Comparison of ENCODE assay signal across 11 cellular contexts in the genomic region with DNA sequence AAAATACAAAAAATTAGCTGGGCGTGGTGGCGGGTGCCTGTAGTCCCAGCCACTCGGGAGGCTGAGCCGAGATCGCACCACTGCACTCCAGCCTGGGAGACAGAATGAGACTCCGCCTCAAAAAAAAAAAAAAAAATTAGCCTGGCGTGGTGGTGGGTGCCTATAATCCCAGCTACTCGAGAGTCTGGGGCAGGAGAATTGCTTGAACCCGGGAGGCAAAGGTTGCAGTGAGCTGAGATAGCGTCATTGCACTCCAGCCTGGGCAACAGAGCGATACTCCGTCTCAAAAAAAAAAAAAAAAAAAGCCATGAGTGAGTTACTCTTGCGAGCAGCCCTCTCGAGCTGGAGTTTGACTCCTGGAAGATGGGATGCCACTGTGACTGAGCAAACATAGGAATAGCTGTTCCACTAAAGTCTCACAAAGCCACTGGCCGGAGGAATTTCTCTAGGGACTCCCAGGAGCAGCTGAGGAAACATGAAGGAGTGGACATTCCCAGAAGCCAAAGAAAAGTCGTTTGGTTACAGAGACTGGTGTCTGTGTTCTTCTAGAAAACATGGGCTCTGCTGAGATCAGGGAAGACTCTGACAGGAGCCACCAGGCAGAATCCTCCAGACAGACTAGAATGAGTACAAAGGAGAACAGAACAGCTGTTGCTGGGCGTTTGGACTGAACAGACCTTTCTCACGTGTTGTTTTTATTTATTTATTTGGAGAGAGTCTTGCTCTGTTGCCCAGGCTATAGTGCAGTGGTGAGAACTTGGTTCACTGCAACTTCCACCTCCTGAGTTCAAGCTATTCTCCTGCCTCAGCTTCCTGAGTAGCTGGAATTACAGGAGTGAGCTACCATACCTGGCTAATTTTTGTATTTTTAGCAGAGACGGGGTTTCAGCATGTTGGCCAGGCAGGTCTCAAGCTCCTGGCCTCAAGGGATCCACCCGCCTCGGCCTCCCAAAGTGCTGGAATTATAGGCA. TPM values are rescaled to one million over a fixed set of nuclear protein-coding genes. Genes with fewer than 3 reads are reported as not detected.
DNase-seq lines count a peak whose midpoint lies in the region; ATAC-seq and TF ChIP-seq lines count a peak whose summit lies in the region.
"Had no signal": no experiment of that assay in that cellular context is flagged by ENCODE, and none has a peak within 500 bp of the region (broad histone marks: within the 10 kb centered on the region; RNA-seq: fewer than 3 reads in every experiment).

No MANE protein-coding gene starts in this region.

- no peaks in the 10 kb centered on the region for H3K27me3 Mint-ChIP-seq in activated T-cell treated with anti-CD3 and anti-CD28 coated beads, Interleukin-2, amount 50 U/mL, for 72 hours (ENCODE audit: low read depth)
- H3K27me3 Mint-ChIP-seq in activated T-cell treated with anti-CD3 and anti-CD28 coated beads, Interleukin-2, amount 50 U/mL, for 24 hours: no peaks in the 10 kb centered on the region

- TF ChIP-seq CTCF in heart right ventricle (IDR thresholded peaks at IDR 0.05) (no peak), neutrophil (IDR thresholded peaks at IDR 0.05) (no peak), upper lobe of right lung (IDR thresholded peaks at IDR 0.05) (no peak), omental fat pad (IDR thresholded peaks at IDR 0.05) (no peak)

- H3K27me3 ChIP-seq in heart right ventricle (no peaks in the 10 kb centered on the region), neutrophil (no peaks in the 10 kb centered on the region), upper lobe of right lung (no peaks in the 10 kb centered on the region)

- H3K36me3 Mint-ChIP-seq in activated T-cell treated with anti-CD3 and anti-CD28 coated beads, Interleukin-2, amount 50 U/mL, for 72 hours (ENCODE audit: insufficient read depth in 2 of 2): no peaks in the 10 kb centered on the region
- no peaks in the 10 kb centered on the region for H3K36me3 Mint-ChIP-seq in activated T-cell treated with anti-CD3 and anti-CD28 coated beads, Interleukin-2, amount 50 U/mL, for 24 hours (ENCODE audit: low read depth)

- peaks cover 33% of the 10 kb centered on the region for H3K4me1 Mint-ChIP-seq in activated T-cell treated with anti-CD3 and anti-CD28 coated beads, Interleukin-2, amount 50 U/mL, for 72 hours (ENCODE audit: low read depth)
- H3K4me1 Mint-ChIP-seq in activated T-cell treated with anti-CD3 and anti-CD28 coated beads, Interleukin-2, amount 50 U/mL, for 24 hours (ENCODE audit: low read depth): peaks cover 27% of the 10 kb centered on the region

- H3K4me3 ChIP-seq in heart right ventricle: peak overlapping the region in 7 of 10 donors; percentile 19 to 37 (median 24)
- H3K4me3 ChIP-seq in neutrophil (ENCODE audit: low read depth in 1 of 2, low read length in 1 of 2): no peak overlapping the region
- H3K4me3 ChIP-seq in upper lobe of right lung: peak overlapping the region; percentile 29
- H3K4me3 ChIP-seq: A549 had no signal

- intact Hi-C loops in heart right ventricle (cut with DNase I): no loop called here
- intact Hi-C loops in upper lobe of right lung (cut with DNase I): no loop called here

- H3K27ac Mint-ChIP-seq in activated T-cell treated with anti-CD3 and anti-CD28 coated beads, Interleukin-2, amount 50 U/mL, for 72 hours: peak overlapping the region; percentile 19
- no peak overlapping the region for H3K27ac Mint-ChIP-seq in activated T-cell treated with anti-CD3 and anti-CD28 coated beads, Interleukin-2, amount 50 U/mL, for 24 hours

- H3K27ac ChIP-seq in heart right ventricle: peak overlapping the region; percentile 67 to 90 (median 82)
- H3K27ac ChIP-seq in neutrophil: peak overlapping the region; percentile 71
- peak overlapping the region; percentile 72 for H3K27ac ChIP-seq in upper lobe of right lung

- no peak for DNase-seq in activated T-cell treated with anti-CD3 and anti-CD28 coated beads, Interleukin-2, amount 50 U/mL, for 72 hours
- DNase-seq in activated T-cell treated with anti-CD3 and anti-CD28 coated beads, Interleukin-2, amount 50 U/mL, for 24 hours: no peak
- DNase-seq in heart right ventricle (peak in 1 of 2 donors; percentile 71), upper lobe of right lung (no peak), omental fat pad (ENCODE audit: low spot score) (no peak)
- DNase-seq: activated gamma-delta T cell treated with Interleukin-2 at 50 U/mL for 16 hours, Kasumi-1 had no signal

- H3K9me3 ChIP-seq in heart right ventricle: no peaks in the 10 kb centered on the region
- H3K9me3 ChIP-seq in neutrophil: no peaks in the 10 kb centered on the region
- no peaks in the 10 kb centered on the region for H3K9me3 ChIP-seq in upper lobe of right lung
- H3K9me3 ChIP-seq: A549 had no signal

- H3K4me1 ChIP-seq in heart right ventricle (peaks cover 7 to 60% (median 22%) of the 10 kb centered on the region in 9 donors), neutrophil (ENCODE audit: control insufficient read depth in 1 of 2, insufficient read depth in 1 of 2, low read depth in 1 of 2, low read length in 1 of 2) (peaks cover 75 to 82% of the 10 kb centered on the region in 2 experiments), upper lobe of right lung (peaks cover 34% of the 10 kb centered on the region)

- 67 to 71% methylated on average over 21 of the region's 21 CpGs for WGBS in heart right ventricle, 2 donors

- no peaks in the 10 kb centered on the region for H3K36me3 ChIP-seq in heart right ventricle
- H3K36me3 ChIP-seq in neutrophil: no peaks in the 10 kb centered on the region
- no peaks in the 10 kb centered on the region for H3K36me3 ChIP-seq in upper lobe of right lung

- ATAC-seq in activated T-cell treated with anti-CD3 and anti-CD28 coated beads, Interleukin-2, amount 50 U/mL, for 72 hours (replicated peaks in 1 of 2): no peak
- peak; percentile 38 to 79 (median 74) for ATAC-seq in heart right ventricle
- no peak for ATAC-seq in upper lobe of right lung
- no peak for ATAC-seq in GM18870 (IDR thresholded peaks at IDR 0.05; ENCODE audit: unreplicated experiment)
- ATAC-seq in omental fat pad (ENCODE audit: low FRiP score): no peak
- ATAC-seq in GM21360 (IDR thresholded peaks at IDR 0.05; ENCODE audit: unreplicated experiment): no peak

- H3K4me3 Mint-ChIP-seq in activated T-cell treated with anti-CD3 and anti-CD28 coated beads, Interleukin-2, amount 50 U/mL, for 72 hours: peak overlapping the region; percentile 63 to 72
- H3K4me3 Mint-ChIP-seq in activated T-cell treated with anti-CD3 and anti-CD28 coated beads, Interleukin-2, amount 50 U/mL, for 24 hours: no peak overlapping the region

- H3K9me3 Mint-ChIP-seq in activated T-cell treated with anti-CD3 and anti-CD28 coated beads, Interleukin-2, amount 50 U/mL, for 72 hours: no peaks in the 10 kb centered on the region
- H3K9me3 Mint-ChIP-seq in activated T-cell treated with anti-CD3 and anti-CD28 coated beads, Interleukin-2, amount 50 U/mL, for 24 hours: no peaks in the 10 kb centered on the region

RNA-seq across cellular contexts. Expression of a gene that starts 32.4 kb away (rescaled TPM):
- total RNA-seq in activated T-cell treated with anti-CD3 and anti-CD28 coated beads, Interleukin-2, amount 50 U/mL, for 72 hours: 100 to 1,000 TPM; 529 to 662 TPM
- 100 to 1,000 TPM; 132 to 345 (median 189) TPM for total RNA-seq in heart right ventricle
- polyA plus RNA-seq in heart right ventricle: 100 to 1,000 TPM; 134 to 243 TPM
- 842 TPM for total RNA-seq in upper lobe of right lung
- total RNA-seq in omental fat pad: 100 to 1,000 TPM; 225 to 463 (median 370) TPM

Comparison
In these comparisons a context has a peak if more than half of its experiments do, and no peak if none do; other contexts are left out.
1. ATAC-seq: peak in heart right ventricle (8 of 8); none in activated T-cell treated with anti-CD3 and anti-CD28 coated beads, Interleukin-2, amount 50 U/mL, for 72 hours (0 of 2), upper lobe of right lung (single experiment), GM18870 (single experiment), omental fat pad (single experiment) and GM21360 (single experiment).
2. H3K4me3 ChIP-seq: peak in heart right ventricle (7 of 10) and upper lobe of right lung (single experiment); none in neutrophil (0 of 2).
3. Peak in every context shown above with its lines, with median percentiles within 50 percentile points of each other: H3K27ac ChIP-seq.